ENCODE assay signal across 24 cellular contexts in genomic region chr3:110767838-110768237, GRCh38.
A peak's percentile ranks its signal among the peaks of the same experiment; 100 is the strongest.
DNase-seq lines count a peak whose midpoint lies in the region; ATAC-seq and TF ChIP-seq lines count a peak whose summit lies in the region.
"Had no signal": no experiment of that assay in that cellular context is flagged by ENCODE, and none has a peak within 500 bp of the region (broad histone marks: within the 10 kb centered on the region; RNA-seq: fewer than 3 reads in every experiment).

No MANE protein-coding gene starts in this region.

- H3K36me3 ChIP-seq in GM23338 (ENCODE audit: insufficient read depth) = no peaks in the 10 kb centered on the region
- H3K36me3 ChIP-seq: BLaER1, gastroesophageal sphincter, neural progenitor cell, thoracic aorta had no signal

- ATAC-seq in GM19025 (IDR thresholded peaks at IDR 0.05; ENCODE audit: low read depth, unreplicated experiment) (peak; percentile 55), GM21737 (IDR thresholded peaks at IDR 0.05; ENCODE audit: unreplicated experiment) (peak; percentile 57), HG03432 (IDR thresholded peaks at IDR 0.05; ENCODE audit: unreplicated experiment) (peak; percentile 96), GM23338 (no peak)
- no peak for ATAC-seq in activated naive CD4-positive, alpha-beta T cell treated with anti-CD3 and anti-CD28 coated beads, Interleukin-2, amount 50 U/mL, for 72 hours
- ATAC-seq: gastroesophageal sphincter, left lobe of liver had no signal

- H3K4me1 ChIP-seq in GM23338 (ENCODE audit: insufficient read depth) = no peaks in the 10 kb centered on the region
- H3K4me1 ChIP-seq: BLaER1, neural progenitor cell had no signal

- DNase-seq in GM10266 (ENCODE audit: extremely low spot score) (peak; percentile 3), occipital lobe (lab: John Stamatoyannopoulos, UW) (no peak), NCI-H69 (lab: John Stamatoyannopoulos, UW) (no peak), GM23338 (ENCODE audit: low spot score) (no peak)
- DNase-seq in activated naive CD4-positive, alpha-beta T cell treated with anti-CD3 and anti-CD28 coated beads, Interleukin-2, amount 50 U/mL, for 72 hours (ENCODE audit: low spot score in 2 of 2) = no peak
- DNase-seq: activated CD4-positive, alpha-beta T cell treated with anti-CD3 and anti-CD28 coated beads, Interleukin-2, amount 10 ng/mL, durations not matched to agents 7 days and 5 days; activated naive CD4-positive, alpha-beta T cell; anterior cingulate cortex; central memory CD4-positive, alpha-beta T cell; erythroblast; H9; KG1; NCI-H1105; NCI-H526; SHP77; stimulated activated CD4-positive, alpha-beta T cell treated with anti-CD3 and anti-CD28 coated beads, Interleukin-12 subunit alpha, Interleukin-12 subunit beta, amount 100 ng/mL, for 4 hours had no signal

- no peak overlapping the region for H3K27ac Mint-ChIP-seq in activated naive CD4-positive, alpha-beta T cell treated with anti-CD3 and anti-CD28 coated beads, Interleukin-2, amount 50 U/mL, for 72 hours
- H3K27ac Mint-ChIP-seq in GM23338 = no peak overlapping the region
- H3K27ac Mint-ChIP-seq: activated CD4-positive, alpha-beta T cell treated with anti-CD3 and anti-CD28 coated beads, Interleukin-2, amount 10 ng/mL, durations not matched to agents 7 days and 5 days; H9; neural progenitor cell had no signal

- no peaks in the 10 kb centered on the region for H3K27me3 ChIP-seq in GM23338 (ENCODE audit: insufficient read depth)
- H3K27me3 ChIP-seq: BLaER1, gastroesophageal sphincter, neural progenitor cell had no signal

- TF ChIP-seq CTCF in GM10266 (IDR thresholded peaks at IDR 0.05; ENCODE audit: control insufficient read depth, insufficient read depth, low read depth, missing control alignments) (no peak), GM23338 (conservative IDR thresholded peaks at IDR 0.05; ENCODE audit: low read depth in 2 of 2) (no peak)

- no peaks in the 10 kb centered on the region for H3K9me2 ChIP-seq in GM23338 (ENCODE audit: insufficient read depth)

- no peaks in the 10 kb centered on the region for H4K20me1 ChIP-seq in GM23338 (replicated peaks; ENCODE audit: insufficient read depth)
- H4K20me1 ChIP-seq: BLaER1 had no signal

- no peak overlapping the region for H3K27ac ChIP-seq in GM23338 (ENCODE audit: low read depth)
- H3K27ac ChIP-seq: BLaER1, gastroesophageal sphincter, neural progenitor cell, thoracic aorta had no signal

- no peak overlapping the region for H3K4me2 ChIP-seq in GM23338
- H3K4me2 ChIP-seq: BLaER1, neural progenitor cell had no signal

- no peak overlapping the region for H3K4me3 Mint-ChIP-seq in GM23338
- H3K4me3 Mint-ChIP-seq: activated CD4-positive, alpha-beta T cell treated with anti-CD3 and anti-CD28 coated beads, Interleukin-2, amount 10 ng/mL, durations not matched to agents 7 days and 5 days; H9; neural progenitor cell had no signal

- H3K9me3 Mint-ChIP-seq in activated naive CD4-positive, alpha-beta T cell treated with anti-CD3 and anti-CD28 coated beads, Interleukin-2, amount 50 U/mL, for 72 hours = peaks cover 0 to 3% of the 10 kb centered on the region in 2 donors
- H3K9me3 Mint-ChIP-seq in GM23338 = peaks cover 22% of the 10 kb centered on the region

- no peaks in the 10 kb centered on the region for H3K79me2 ChIP-seq in GM23338 (replicated peaks; ENCODE audit: insufficient read depth)

- no peak overlapping the region for H3K4me3 ChIP-seq in GM23338
- H3K4me3 ChIP-seq: BLaER1, gastroesophageal sphincter, neural progenitor cell, thoracic aorta had no signal

- no peak overlapping the region for H2AFZ ChIP-seq in GM23338
- H2AFZ ChIP-seq: neural progenitor cell had no signal

- H3F3A ChIP-seq in GM23338 (replicated peaks; ENCODE audit: low read depth) = no peaks in the 10 kb centered on the region

- no peaks in the 10 kb centered on the region for H3K36me3 Mint-ChIP-seq in activated naive CD4-positive, alpha-beta T cell treated with anti-CD3 and anti-CD28 coated beads, Interleukin-2, amount 50 U/mL, for 72 hours
- peaks cover 18% of the 10 kb centered on the region; the same call in 2 of the 3 replicates for H3K36me3 Mint-ChIP-seq in GM23338 (ENCODE audit: low read depth)

- H3K4me1 Mint-ChIP-seq in GM23338 = no peaks in the 10 kb centered on the region

- H3K27me3 Mint-ChIP-seq in GM23338 (ENCODE audit: insufficient read depth, low read depth, poor library complexity) = no peaks in the 10 kb centered on the region

TF ChIP-seq in GM23338, 12 proteins besides CTCF, POLR2A, EP300 and RAD21 (continues in another document):
- TF ChIP-seq STAT1 (IDR thresholded peaks at IDR 0.05; ENCODE audit: unreplicated experiment) (no peak), NANOG (IDR thresholded peaks at IDR 0.05; ENCODE audit: borderline replicate concordance) (no peak), ZNF331 (CRISPR knock-in tag; IDR thresholded peaks at IDR 0.05; ENCODE audit: low read depth) (no peak), CREB1 (CRISPR knock-in tag; IDR thresholded peaks at IDR 0.05; ENCODE audit: low read depth) (no peak), ZNF114 (CRISPR knock-in tag; IDR thresholded peaks at IDR 0.05) (no peak), ZNF462 (CRISPR knock-in tag; IDR thresholded peaks at IDR 0.05) (no peak)

Comparison
In these comparisons a context has a peak if more than half of its experiments do, and no peak if none do; other contexts are left out.
1. ATAC-seq: peak in GM19025 (single experiment), GM21737 (single experiment) and HG03432 (single experiment); none in activated naive CD4-positive, alpha-beta T cell treated with anti-CD3 and anti-CD28 coated beads, Interleukin-2, amount 50 U/mL, for 72 hours (0 of 2) and GM23338 (single experiment).